18 cellular contexts compared by ENCODE assay signal in the genomic region with DNA sequence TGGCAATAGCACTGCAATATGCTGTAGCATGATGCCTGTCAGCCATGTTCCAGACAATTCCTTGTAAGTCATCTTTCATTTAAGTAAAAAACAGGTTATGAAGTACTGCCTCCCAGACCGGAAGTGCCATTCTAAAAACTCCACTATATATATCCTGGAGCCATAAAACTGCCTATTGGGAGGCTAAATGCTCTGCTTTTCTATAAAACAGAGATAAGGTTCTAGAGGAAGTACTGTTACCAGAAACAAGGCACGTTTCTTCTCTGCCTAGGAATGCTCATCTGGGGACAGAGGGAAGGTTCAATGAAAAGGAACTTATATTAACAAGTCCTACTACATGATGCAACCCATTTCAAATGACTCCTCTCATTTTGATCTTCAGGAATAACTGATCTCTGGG.
DNase-seq lines count a peak whose midpoint lies in the region; ATAC-seq, FAIRE-seq and TF ChIP-seq lines count a peak whose summit lies in the region.
"Had no signal": no experiment of that assay in that cellular context is flagged by ENCODE, and none has a peak within 500 bp of the region (broad histone marks: within the 10 kb centered on the region; RNA-seq: fewer than 3 reads in every experiment).

No MANE protein-coding gene starts in this region.

- no peaks in the 10 kb centered on the region for H3K9me1 ChIP-seq in K562 (ENCODE audit: control insufficient read depth, insufficient read depth, low read length)

- WGBS in K562 (ENCODE audit: insufficient coverage, low coverage, missing lambda C conversion rate): 3% methylated on average over 2 of the region's 2 CpGs

- H3K27me3 ChIP-seq in K562 (ENCODE audit: control insufficient read depth in 2 of 2, insufficient read depth in 2 of 2, low read length in 2 of 2): no peaks in the 10 kb centered on the region

- CTCF ChIA-PET in HEK293T (lab: Yijun Ruan, JAX): no interaction called here
- CTCF ChIA-PET in K562 (lab: Yijun Ruan, JAX; ENCODE audit: low intra/inter-chr PET ratio): no interaction called here

- TF ChIP-seq EP300 in K562 (IDR thresholded peaks at IDR 0.05; ENCODE audit: low read length): no peak

- intact Hi-C loops in K562 (cut with micrococcal nuclease): no loop called here
- intact Hi-C loops in left colon (cut with DNase I, micrococcal nuclease): no loop called here

- no peak overlapping the region for H3K4me3 ChIP-seq in K562

- FAIRE-seq in D721Med (lab: Jason Lieb, UNC) (peak; percentile 90), K562 (lab: Jason Lieb, UNC) (no peak)
- FAIRE-seq: G401.6, GM12892 had no signal

- H3K27ac ChIP-seq in K562 (ENCODE audit: extremely low read depth, low read depth, low read length): no peak overlapping the region

- H3K79me2 ChIP-seq in K562 (ENCODE audit: control insufficient read depth, insufficient read depth, low read length): no peaks in the 10 kb centered on the region

- no peaks in the 10 kb centered on the region for H3K9me3 ChIP-seq in K562 (replicated peaks; ENCODE audit: control insufficient read depth, insufficient read depth, low read depth, low read length)

- no peak for TF ChIP-seq RAD21 in K562 (CRISPR knock-in tag; conservative IDR thresholded peaks at IDR 0.05 in 1 of 2, IDR thresholded peaks at IDR 0.05 in 1 of 2)

- POLR2A ChIA-PET in HEK293T (lab: Yijun Ruan, JAX): no interaction called here
- POLR2A ChIA-PET in K562 (lab: Yijun Ruan, JAX): interaction anchor here (0.8 kb wide), 1 partner anchor 22 kb away, joined by 3 read pairs; no protein-coding TSS in a partner anchor

- H3K36me3 ChIP-seq in K562 (ENCODE audit: control insufficient read depth, insufficient read depth, low read length): no peaks in the 10 kb centered on the region

- no TSS peak for BruUV-seq in K562 (replicated peaks; lab: Mats Ljungman, UMichigan)

- no peak overlapping the region for H2AFZ ChIP-seq in K562 (ENCODE audit: low read depth, low read length)

- peaks cover 0 to 10% of the 10 kb centered on the region in 2 experiments; a peak in 3 of 5 replicates for H3K4me1 ChIP-seq in K562 (replicated peaks in 1 of 2; ENCODE audit: control insufficient read depth in 2 of 2, insufficient read depth in 2 of 2, low read length in 2 of 2)

- no peak for TF ChIP-seq POLR2A in K562 (conservative IDR thresholded peaks at IDR 0.05)

- no peak overlapping the region for H3K9ac ChIP-seq in K562 (ENCODE audit: insufficient read depth in 1 of 2, low read depth in 2 of 2, low read length in 2 of 2)

- ATAC-seq in K562 (no peak; the same call in 2 of the 3 replicates), left colon (peak; percentile 83), GM21526 (IDR thresholded peaks at IDR 0.05; ENCODE audit: low FRiP score, unreplicated experiment) (no peak)

- in situ Hi-C loops in K562 (cut with MboI): no loop called here

- no peak overlapping the region for H3K4me2 ChIP-seq in K562 (ENCODE audit: insufficient read depth, low read length)

- TF ChIP-seq CTCF in D721Med (IDR thresholded peaks at IDR 0.05; ENCODE audit: insufficient read depth, missing control alignments): no peak
- TF ChIP-seq CTCF in K562 (IDR thresholded peaks at IDR 0.05 in 2 of 3, conservative IDR thresholded peaks at IDR 0.05 in 1 of 3; ENCODE audit: insufficient read depth in 2 of 3, low read depth in 1 of 3, low read length in 3 of 3): no peak

- no peaks in the 10 kb centered on the region for H4K20me1 ChIP-seq in K562 (replicated peaks; ENCODE audit: control insufficient read depth, insufficient read depth, low read length)

- DNase-seq in D721Med (ENCODE audit: insufficient read length, low spot score) (no peak), HEK293T (ENCODE audit: extremely low spot score) (no peak), K562 (ENCODE audit: extremely low read depth in 1 of 4, low spot score in 3 of 4) (peak in 1 of 4 experiments; percentile 6), left colon (no peak), COR-L47 (lab: John Stamatoyannopoulos, UW) (no peak)
- DNase-seq in activated CD4-positive, alpha-beta T cell treated with anti-CD3 and anti-CD28 coated beads for 4 hours: no peak
- no peak for DNase-seq in activated CD8-positive, alpha-beta memory T cell treated with anti-CD3 and anti-CD28 coated beads, Interleukin-2, amount 50 U/mL, for 48 hours
- DNase-seq: ACHN; C1 segment of cervical spinal cord; CD4-positive, alpha-beta T cell; DMS79; EL; GOT3; H9; HFFc6 had no signal

TF ChIP-seq in HEK293T, 16 proteins besides CTCF, POLR2A, EP300 and RAD21:
- TF ChIP-seq, protein P1, sequence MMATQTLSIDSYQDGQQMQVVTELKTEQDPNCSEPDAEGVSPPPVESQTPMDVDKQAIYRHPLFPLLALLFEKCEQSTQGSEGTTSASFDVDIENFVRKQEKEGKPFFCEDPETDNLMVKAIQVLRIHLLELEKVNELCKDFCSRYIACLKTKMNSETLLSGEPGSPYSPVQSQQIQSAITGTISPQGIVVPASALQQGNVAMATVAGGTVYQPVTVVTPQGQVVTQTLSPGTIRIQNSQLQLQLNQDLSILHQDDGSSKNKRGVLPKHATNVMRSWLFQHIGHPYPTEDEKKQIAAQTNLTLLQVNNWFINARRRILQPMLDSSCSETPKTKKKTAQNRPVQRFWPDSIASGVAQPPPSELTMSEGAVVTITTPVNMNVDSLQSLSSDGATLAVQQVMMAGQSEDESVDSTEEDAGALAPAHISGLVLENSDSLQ (IDR thresholded peaks at IDR 0.05): peak; percentile 17; the same call in 1 of the 2 replicates
- TF ChIP-seq SP1 (IDR thresholded peaks at IDR 0.05) (no peak), FOXK2 (IDR thresholded peaks at IDR 0.05) (no peak), NFRKB (IDR thresholded peaks at IDR 0.05) (no peak)

TF ChIP-seq in K562, 482 proteins besides CTCF, POLR2A, EP300 and RAD21:
- TF ChIP-seq SMARCA5 (IDR thresholded peaks at IDR 0.05) (no peak), GABPA (tag; conservative IDR thresholded peaks at IDR 0.05; ENCODE audit: low read depth) (peak; percentile 44), ZNF75A (CRISPR knock-in tag; IDR thresholded peaks at IDR 0.05) (no peak), RBM39 (optimal IDR thresholded peaks at IDR 0.05; ENCODE audit: low read depth, low read length) (no peak), NR1H2 (CRISPR knock-in tag; IDR thresholded peaks at IDR 0.05) (no peak), ZNF584 (CRISPR knock-in tag; IDR thresholded peaks at IDR 0.05; ENCODE audit: low read depth) (no peak), ETV1 (tag; conservative IDR thresholded peaks at IDR 0.05; ENCODE audit: low read depth) (0 out of 2 replicates have a peak, but pooled peaks have one; percentile 13)
- TF ChIP-seq, protein P2, sequence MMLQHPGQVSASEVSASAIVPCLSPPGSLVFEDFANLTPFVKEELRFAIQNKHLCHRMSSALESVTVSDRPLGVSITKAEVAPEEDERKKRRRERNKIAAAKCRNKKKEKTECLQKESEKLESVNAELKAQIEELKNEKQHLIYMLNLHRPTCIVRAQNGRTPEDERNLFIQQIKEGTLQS (IDR thresholded peaks at IDR 0.05): 0 out of 2 replicates have a peak, but pooled peaks have one; percentile 9
- TF ChIP-seq, protein P2 (CRISPR knock-in tag; conservative IDR thresholded peaks at IDR 0.05): no peak
